In the genomic region with DNA sequence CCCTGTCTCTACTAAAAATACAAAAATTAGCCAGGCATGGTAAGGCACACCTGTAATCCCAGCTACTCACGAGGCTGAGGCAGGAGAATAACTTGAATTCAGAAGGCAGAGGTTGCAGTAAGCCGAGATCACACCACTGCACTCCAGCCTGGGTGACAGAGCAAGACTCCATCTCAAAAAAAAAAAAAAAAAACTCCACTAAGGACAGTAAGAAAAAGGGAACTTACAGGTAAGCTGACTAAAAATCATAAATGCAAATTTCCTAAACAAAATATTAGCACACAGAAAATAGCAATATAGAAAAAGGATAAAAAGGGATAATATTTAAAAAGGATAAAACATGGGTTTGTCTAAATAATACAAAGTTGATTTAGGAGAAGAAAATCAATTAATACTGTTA, we compare ENCODE assay signal across 34 cellular contexts.
"Had no signal": no experiment of that assay in that cellular context is flagged by ENCODE, and none has a peak within 500 bp of the region (broad histone marks: within the 10 kb centered on the region; RNA-seq: fewer than 3 reads in every experiment).

No MANE protein-coding gene starts in this region.

- H3K27ac Mint-ChIP-seq: activated CD4-positive, alpha-beta memory T cell treated with anti-CD3 and anti-CD28 coated beads, Interleukin-2, amount 10 ng/mL, durations not matched to agents 7 days and 5 days; activated CD4-positive, alpha-beta T cell treated with anti-CD3 and anti-CD28 coated beads for 36 hours; activated CD4-positive, alpha-beta T cell treated with anti-CD3 and anti-CD28 coated beads, Interleukin-2, amount 10 ng/mL, durations not matched to agents 24 days and 14 days; activated naive CD4-positive, alpha-beta T cell treated with anti-CD3 and anti-CD28 coated beads, Interleukin-2, amount 50 U/mL, for 24 hours; activated naive CD8-positive, alpha-beta T cell treated with anti-CD3 and anti-CD28 coated beads for 36 hours; activated naive CD8-positive, alpha-beta T cell treated with anti-CD3 and anti-CD28 coated beads, Interleukin-2, amount 50 U/mL, for 24 hours; activated T-helper 17 cell treated with anti-CD3 and anti-CD28 coated beads, Interleukin-2, amount 50 U/mL, for 72 hours; effector memory CD8-positive, alpha-beta T cell; T-cell; T-helper 1 cell treated with Interleukin-12 subunit alpha and Interleukin-12 subunit beta and Interleukin-4 antibody, amounts not matched to agents 30 μg/mL and 1 μg/mL, for 36 hours; T-helper 2 cell treated with Interferon-gamma antibody and Interleukin-4, amounts not matched to agents 5 μg/mL and 100 μg/mL, for 36 hours had no signal

- ATAC-seq: activated CD4-positive, alpha-beta T cell treated with anti-CD3 and anti-CD28 coated beads for 36 hours; activated naive CD8-positive, alpha-beta T cell treated with anti-CD3 and anti-CD28 coated beads, Interleukin-2, amount 50 U/mL, for 24 hours; activated T-cell treated with anti-CD3 and anti-CD28 coated beads, Interleukin-2, amount 50 U/mL, for 4 hours; activated T-helper 17 cell treated with anti-CD3 and anti-CD28 coated beads, Interleukin-2, amount 50 U/mL, for 72 hours; body of pancreas; effector memory CD8-positive, alpha-beta T cell; foreskin keratinocyte; gastroesophageal sphincter; T-cell had no signal

- H3K9me3 ChIP-seq: body of pancreas, esophagus muscularis mucosa, gastroesophageal sphincter had no signal

- H3K27me3 Mint-ChIP-seq: activated CD4-positive, alpha-beta T cell treated with anti-CD3 and anti-CD28 coated beads for 36 hours; activated naive CD4-positive, alpha-beta T cell treated with anti-CD3 and anti-CD28 coated beads, Interleukin-2, amount 50 U/mL, for 24 hours; activated naive CD8-positive, alpha-beta T cell treated with anti-CD3 and anti-CD28 coated beads for 36 hours had no signal

- H3K4me1 Mint-ChIP-seq: activated CD4-positive, alpha-beta memory T cell treated with anti-CD3 and anti-CD28 coated beads, Interleukin-2, amount 10 ng/mL, durations not matched to agents 7 days and 5 days; activated CD4-positive, alpha-beta T cell treated with anti-CD3 and anti-CD28 coated beads for 36 hours; activated CD4-positive, alpha-beta T cell treated with anti-CD3 and anti-CD28 coated beads, Interleukin-2, amount 10 ng/mL, durations not matched to agents 24 days and 14 days; activated naive CD4-positive, alpha-beta T cell treated with anti-CD3 and anti-CD28 coated beads, Interleukin-2, amount 50 U/mL, for 24 hours; activated naive CD8-positive, alpha-beta T cell treated with anti-CD3 and anti-CD28 coated beads for 36 hours; activated T-helper 17 cell treated with anti-CD3 and anti-CD28 coated beads, Interleukin-2, amount 50 U/mL, for 72 hours had no signal

- H3K9me3 Mint-ChIP-seq: activated CD4-positive, alpha-beta memory T cell treated with anti-CD3 and anti-CD28 coated beads, Interleukin-2, amount 10 ng/mL, durations not matched to agents 7 days and 5 days; activated CD4-positive, alpha-beta T cell treated with anti-CD3 and anti-CD28 coated beads, Interleukin-2, amount 10 ng/mL, durations not matched to agents 24 days and 14 days; activated naive CD4-positive, alpha-beta T cell treated with anti-CD3 and anti-CD28 coated beads, Interleukin-2, amount 50 U/mL, for 24 hours; activated naive CD8-positive, alpha-beta T cell treated with anti-CD3 and anti-CD28 coated beads, Interleukin-2, amount 50 U/mL, for 24 hours; activated T-cell treated with anti-CD3 and anti-CD28 coated beads, Interleukin-2, amount 50 U/mL, for 4 hours; activated T-helper 17 cell treated with anti-CD3 and anti-CD28 coated beads, Interleukin-2, amount 50 U/mL, for 72 hours; effector memory CD8-positive, alpha-beta T cell; T-cell; T-helper 1 cell treated with Interleukin-12 subunit alpha and Interleukin-12 subunit beta and Interleukin-4 antibody, amounts not matched to agents 30 μg/mL and 1 μg/mL, for 36 hours; T-helper 2 cell treated with Interferon-gamma antibody and Interleukin-4, amounts not matched to agents 5 μg/mL and 100 μg/mL, for 36 hours had no signal

- H3K4me3 Mint-ChIP-seq: activated CD4-positive, alpha-beta memory T cell treated with anti-CD3 and anti-CD28 coated beads, Interleukin-2, amount 10 ng/mL, durations not matched to agents 7 days and 5 days; activated CD4-positive, alpha-beta T cell treated with anti-CD3 and anti-CD28 coated beads for 36 hours; activated CD4-positive, alpha-beta T cell treated with anti-CD3 and anti-CD28 coated beads, Interleukin-2, amount 10 ng/mL, durations not matched to agents 24 days and 14 days; activated naive CD4-positive, alpha-beta T cell treated with anti-CD3 and anti-CD28 coated beads, Interleukin-2, amount 50 U/mL, for 24 hours; activated naive CD8-positive, alpha-beta T cell treated with anti-CD3 and anti-CD28 coated beads for 36 hours; activated naive CD8-positive, alpha-beta T cell treated with anti-CD3 and anti-CD28 coated beads, Interleukin-2, amount 50 U/mL, for 24 hours; activated T-cell treated with anti-CD3 and anti-CD28 coated beads, Interleukin-2, amount 50 U/mL, for 4 hours; activated T-helper 17 cell treated with anti-CD3 and anti-CD28 coated beads, Interleukin-2, amount 50 U/mL, for 72 hours; effector memory CD8-positive, alpha-beta T cell; T-cell; T-helper 1 cell treated with Interleukin-12 subunit alpha and Interleukin-12 subunit beta and Interleukin-4 antibody, amounts not matched to agents 30 μg/mL and 1 μg/mL, for 36 hours; T-helper 2 cell treated with Interferon-gamma antibody and Interleukin-4, amounts not matched to agents 5 μg/mL and 100 μg/mL, for 36 hours had no signal

- DNase-seq: activated CD4-positive, alpha-beta memory T cell treated with anti-CD3 and anti-CD28 coated beads, Interleukin-2, amount 10 ng/mL, durations not matched to agents 7 days and 5 days; activated CD4-positive, alpha-beta T cell treated with anti-CD3 and anti-CD28 coated beads for 36 hours; activated CD4-positive, alpha-beta T cell treated with anti-CD3 and anti-CD28 coated beads, Interleukin-2, amount 10 ng/mL, durations not matched to agents 24 days and 14 days; activated CD4-positive, alpha-beta T cell treated with anti-CD3 and anti-CD28 coated beads, Interleukin-2, amount 50 U/mL, for 4 hours; activated CD4-positive, CD25-positive, alpha-beta regulatory T cell; activated CD4-positive, CD25-positive, alpha-beta regulatory T cell treated with anti-CD3 and anti-CD28 coated beads, Interleukin-2, amount 50 U/mL, for 72 hours; activated CD8-positive, alpha-beta memory T cell treated with anti-CD3 and anti-CD28 coated beads for 24 hours; activated effector memory CD4-positive, alpha-beta T cell treated with Interleukin-2 at 50 U/mL for 16 hours; activated gamma-delta T cell treated with Interleukin-2 at 50 U/mL for 16 hours; activated naive CD4-positive, alpha-beta T cell treated with Interleukin-2 at 50 U/mL for 16 hours; activated naive CD8-positive, alpha-beta T cell treated with anti-CD3 and anti-CD28 coated beads for 36 hours; activated naive CD8-positive, alpha-beta T cell treated with anti-CD3 and anti-CD28 coated beads, Interleukin-2, amount 50 U/mL, for 24 hours; activated T-cell treated with anti-CD3 and anti-CD28 coated beads, Interleukin-2, amount 50 U/mL, for 4 hours; adrenal gland; amygdala; aorta; body of pancreas; caudate nucleus; cortex of kidney; dermis blood vessel endothelial cell; effector CD4-positive, alpha-beta T cell; effector memory CD8-positive, alpha-beta T cell; erythroblast; foreskin keratinocyte; SW 1271; T-cell; T1000; WERI-Rb-1 had no signal
